Comparison of ENCODE assay signal across 8 cellular contexts in genomic region chr9:19925674-19926503, GRCh38.
DNase-seq lines count a peak whose midpoint lies in the region; ATAC-seq and TF ChIP-seq lines count a peak whose summit lies in the region.

No MANE protein-coding gene starts in this region.

- ATAC-seq in GM21526 (IDR thresholded peaks at IDR 0.05; ENCODE audit: low FRiP score, unreplicated experiment), result peak; percentile 97
- ATAC-seq in Panc1, result peak; percentile 87

- H3K36me3 ChIP-seq in Panc1 (ENCODE audit: control insufficient read depth, insufficient read depth, low read length), result no peaks in the 10 kb centered on the region
- H3K36me3 ChIP-seq in stomach, result no peaks in the 10 kb centered on the region

- in situ Hi-C loops in Panc1 (cut with HindIII; ENCODE audit: low pct_unique_long_range_greater_than_20kb, low sequenced_read_pairs), result no loop called here

- 3 to 7% (median 4%) methylated on average over 16 to 20 of the region's 20 CpGs for WGBS in stomach, 5 donors

- H3K9me3 Mint-ChIP-seq in neural crest cell, result no peaks in the 10 kb centered on the region

- intact Hi-C loops in Panc1 (cut with micrococcal nuclease; ENCODE audit: unreplicated experiment), result loop anchor here (5.0 to 10.0 kb wide), 2 partner anchors 689 to 1186 kb away; no protein-coding TSS in a partner anchor
- intact Hi-C loops in stomach (cut with DNase I; ENCODE audit: low total_unique reads), result loop anchor here (5.0 to 10.0 kb wide), 2 partner anchors 1016 to 1189 kb away; no protein-coding TSS in a partner anchor

- H3K27me3 ChIP-seq in Panc1 (ENCODE audit: control insufficient read depth, insufficient read depth, low read length) (no peaks in the 10 kb centered on the region), stomach (no peaks in the 10 kb centered on the region)

- H3K4me3 ChIP-seq in Panc1 (ENCODE audit: low read depth in 2 of 2, low read length in 2 of 2), result peak overlapping the region in 1 of 2 experiments; percentile 23; a peak in 2 of 4 replicates
- peak overlapping the region; percentile 31 to 36 (median 34) for H3K4me3 ChIP-seq in stomach

- TF ChIP-seq EP300 in stomach (IDR thresholded peaks at IDR 0.05), result no peak

- no peak overlapping the region for H3K27ac ChIP-seq in Panc1 (ENCODE audit: low read length)
- H3K27ac ChIP-seq in stomach, result no peak overlapping the region

- H3K4me1 ChIP-seq in Panc1 (ENCODE audit: control insufficient read depth, insufficient read depth, low read length), result no peaks in the 10 kb centered on the region
- H3K4me1 ChIP-seq in stomach, result peaks cover 0 to 12% (median 5%) of the 10 kb centered on the region in 4 donors

- H3K9me3 ChIP-seq in Panc1 (ENCODE audit: control insufficient read depth, insufficient read depth, low read depth, low read length) (no peaks in the 10 kb centered on the region), stomach (no peaks in the 10 kb centered on the region)

- peak overlapping the region; percentile 95 for H3K27ac Mint-ChIP-seq in neural crest cell (ENCODE audit: unreplicated experiment)

- no peaks in the 10 kb centered on the region for H3K36me3 Mint-ChIP-seq in neural crest cell (ENCODE audit: low read depth)

- peaks cover 29% of the 10 kb centered on the region for H3K27me3 Mint-ChIP-seq in neural crest cell (ENCODE audit: low read depth)

- TF ChIP-seq POLR2A in stomach (IDR thresholded peaks at IDR 0.05), result no peak

- peaks cover 10% of the 10 kb centered on the region for H3K4me1 Mint-ChIP-seq in neural crest cell

- CTCF ChIA-PET in Panc1 (lab: Charles Lee), result no interaction called here

- DNase-seq in DMS153 treated with DMSO at 0.1 percent for 48 hours (lab: John Stamatoyannopoulos, UW; ENCODE audit: unreplicated experiment), result peak; percentile 94
- peak; percentile 60 for DNase-seq in HuH-7 (ENCODE audit: low spot score)
- peak; percentile 52 for DNase-seq in Panc1 (ENCODE audit: low read depth, low spot score)
- peak; percentile 38 to 67 for DNase-seq in activated T-helper 1 cell treated with anti-CD3 and anti-CD28 coated beads, Interleukin-2, amount 50 U/mL, for 16 hours (ENCODE audit: low read depth in 1 of 2, low spot score in 1 of 2)
- DNase-seq in fibroblast of the conjunctiva (ENCODE audit: low read depth), result peak; percentile 56
- peak; percentile 86 for DNase-seq in neural crest cell (ENCODE audit: low read depth, low spot score)
- DNase-seq in stomach, result peak; percentile 74

- BruUV-seq in Panc1 (replicated peaks; lab: Mats Ljungman, UMichigan), result no TSS peak

- peak overlapping the region; percentile 81 for H3K4me3 Mint-ChIP-seq in neural crest cell

- TF ChIP-seq CTCF in Panc1 (IDR thresholded peaks at IDR 0.05), result peak; percentile 77
- peak; percentile 98 for TF ChIP-seq CTCF in neural crest cell (conservative IDR thresholded peaks at IDR 0.05)
- peak in 5 of 7 experiments; percentile 93 to 95 (median 94) for TF ChIP-seq CTCF in stomach (IDR thresholded peaks at IDR 0.05)

- POLR2A ChIA-PET in Panc1 (lab: Charles Lee), result no interaction called here
